ENCODE assay signal across 16 cellular contexts in the genomic region with DNA sequence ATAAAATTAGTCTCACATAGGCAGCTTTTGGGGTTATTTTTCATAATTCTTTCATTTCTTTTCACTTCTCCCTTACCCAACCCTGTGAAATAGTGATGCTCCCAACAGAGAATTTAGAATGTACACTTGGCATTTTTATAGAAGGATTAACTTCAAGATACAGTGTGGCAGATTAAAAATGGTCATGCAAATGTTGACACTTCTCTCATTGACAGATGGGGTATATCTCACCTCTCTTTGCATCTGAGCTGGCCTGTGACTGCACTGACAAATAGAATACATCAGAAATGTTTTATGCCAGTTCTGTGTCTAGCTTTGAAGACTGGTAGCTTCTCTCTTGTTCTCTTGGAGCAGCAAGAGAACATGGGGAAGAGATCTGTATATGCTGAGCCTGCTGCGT.
A peak's percentile ranks its signal among the peaks of the same experiment; 100 is the strongest.
DNase-seq lines count a peak whose midpoint lies in the region; TF ChIP-seq lines count a peak whose summit lies in the region.
"Had no signal": no experiment of that assay in that cellular context is flagged by ENCODE, and none has a peak within 500 bp of the region (broad histone marks: within the 10 kb centered on the region; RNA-seq: fewer than 3 reads in every experiment).

No MANE protein-coding gene starts in this region.

- H3K4me3 ChIP-seq in KMS-11 (IDR thresholded peaks at IDR 0.05; ENCODE audit: insufficient read depth, low read depth, low read length) (no peak overlapping the region), OCI-LY1 (ENCODE audit: low read depth, low read length, poor library complexity, severe bottlenecking) (peak overlapping the region; percentile 28)
- H3K4me3 ChIP-seq: GM12878, HAP-1 had no signal

- DNase-seq in NCI-H524 (lab: John Stamatoyannopoulos, UW) (peak; percentile 28 to 79), inferior parietal cortex (ENCODE audit: extremely low spot score) (peak; percentile 15), SKM-1 (lab: John Stamatoyannopoulos, UW; ENCODE audit: unreplicated experiment) (no peak), UCSD-AML1 (lab: John Stamatoyannopoulos, UW; ENCODE audit: unreplicated experiment) (no peak), substantia nigra (lab: John Stamatoyannopoulos, UW) (no peak)
- DNase-seq: 8988T; C1 segment of cervical spinal cord; Caco-2; CD4-positive, CD25-positive, alpha-beta regulatory T cell; DMS53; DND-41; EL had no signal

- H3K36me3 ChIP-seq in KMS-11 (ENCODE audit: insufficient read depth) (no peaks in the 10 kb centered on the region), OCI-LY1 (ENCODE audit: insufficient read depth, low read length) (no peaks in the 10 kb centered on the region)
- H3K36me3 ChIP-seq: HAP-1 had no signal

- H3K27ac ChIP-seq in KMS-11 (peak overlapping the region; percentile 22; the same call in 1 of the 2 replicates), OCI-LY1 (ENCODE audit: low read depth, low read length, poor library complexity, severe bottlenecking) (peak overlapping the region; percentile 90), substantia nigra (ENCODE audit: low read depth, low read length, poor library complexity, severe bottlenecking) (no peak overlapping the region)

- H2AFZ ChIP-seq in KMS-11 (ENCODE audit: low read depth) = peak overlapping the region; percentile 30; the same call in 1 of the 2 replicates
- peak overlapping the region; percentile 28 for H2AFZ ChIP-seq in OCI-LY1 (ENCODE audit: low read length)

- H3K9me3 ChIP-seq in OCI-LY1 (ENCODE audit: low read length) = peaks cover 3% of the 10 kb centered on the region; the same call in 1 of the 2 replicates
- H3K9me3 ChIP-seq: Caco-2, HAP-1 had no signal

- no peak for TF ChIP-seq CTCF in KMS-11 (conservative IDR thresholded peaks at IDR 0.05; ENCODE audit: low read depth, low read length)
- TF ChIP-seq CTCF in OCI-LY1 (IDR thresholded peaks at IDR 0.05; ENCODE audit: low read length) = no peak

- H3K79me2 ChIP-seq in KMS-11 (ENCODE audit: insufficient read depth, low read depth) = no peaks in the 10 kb centered on the region
- H3K79me2 ChIP-seq in OCI-LY1 (ENCODE audit: insufficient read depth, low read length) = no peaks in the 10 kb centered on the region

- H3K9ac ChIP-seq in KMS-11 (no peak overlapping the region; the same call in 1 of the 2 replicates), OCI-LY1 (ENCODE audit: low read length) (peak overlapping the region; percentile 66)

- H4K20me1 ChIP-seq in KMS-11 (ENCODE audit: insufficient read depth) (no peaks in the 10 kb centered on the region), OCI-LY1 (ENCODE audit: insufficient read depth, low read length) (no peaks in the 10 kb centered on the region)

- H3K27me3 ChIP-seq in KMS-11 (ENCODE audit: insufficient read depth, low read depth) = no peaks in the 10 kb centered on the region
- H3K27me3 ChIP-seq in OCI-LY1 (ENCODE audit: insufficient read depth, low read length) = no peaks in the 10 kb centered on the region

- no peaks in the 10 kb centered on the region; the same call in 1 of the 2 replicates for H3F3A ChIP-seq in OCI-LY1 (ENCODE audit: insufficient read depth, low read length)

- H3K4me2 ChIP-seq in KMS-11 (peak overlapping the region; percentile 70), OCI-LY1 (ENCODE audit: low read length) (peak overlapping the region; percentile 58)

- H3K4me1 ChIP-seq in KMS-11 (ENCODE audit: low read depth, poor library complexity, severe bottlenecking) = peaks cover 22% of the 10 kb centered on the region
- H3K4me1 ChIP-seq in OCI-LY1 (ENCODE audit: insufficient read depth, low read length, severe bottlenecking) = peaks cover 60% of the 10 kb centered on the region
- H3K4me1 ChIP-seq: Caco-2, HAP-1 had no signal

- no peaks in the 10 kb centered on the region for H3K9me2 ChIP-seq in OCI-LY1 (ENCODE audit: low read depth, low read length)

Comparison
In these comparisons a context has a peak if more than half of its experiments do, and no peak if none do; other contexts are left out.
1. DNase-seq: peak in NCI-H524 (2 of 2) and inferior parietal cortex (single experiment); none in SKM-1 (single experiment), UCSD-AML1 (single experiment) and substantia nigra (0 of 49).